2 cellular contexts compared by ENCODE assay signal in genomic region chrX:87526281-87526680, GRCh38.
TF ChIP-seq lines count a peak whose summit lies in the region.

No MANE protein-coding gene starts in this region.

TF ChIP-seq in SK-N-SH, 30 proteins besides CTCF, POLR2A, EP300 and RAD21 (continued from another document):
- no peak for TF ChIP-seq RXRA (IDR thresholded peaks at IDR 0.05; ENCODE audit: borderline replicate concordance, low read depth)
- no peak for TF ChIP-seq MEF2A (IDR thresholded peaks at IDR 0.05; ENCODE audit: borderline replicate concordance, low read depth)
- no peak for TF ChIP-seq FOXJ3 (CRISPR knock-in tag; IDR thresholded peaks at IDR 0.05)
- no peak for TF ChIP-seq RCOR1 (IDR thresholded peaks at IDR 0.05; ENCODE audit: low read length)
- TF ChIP-seq ZBTB33 (IDR thresholded peaks at IDR 0.05; ENCODE audit: borderline replicate concordance, low read depth), result no peak
- no peak for TF ChIP-seq NFIC (IDR thresholded peaks at IDR 0.05; ENCODE audit: borderline replicate concordance)
- TF ChIP-seq, protein P1, sequence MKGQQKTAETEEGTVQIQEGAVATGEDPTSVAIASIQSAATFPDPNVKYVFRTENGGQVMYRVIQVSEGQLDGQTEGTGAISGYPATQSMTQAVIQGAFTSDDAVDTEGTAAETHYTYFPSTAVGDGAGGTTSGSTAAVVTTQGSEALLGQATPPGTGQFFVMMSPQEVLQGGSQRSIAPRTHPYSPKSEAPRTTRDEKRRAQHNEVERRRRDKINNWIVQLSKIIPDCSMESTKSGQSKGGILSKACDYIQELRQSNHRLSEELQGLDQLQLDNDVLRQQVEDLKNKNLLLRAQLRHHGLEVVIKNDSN (IDR thresholded peaks at IDR 0.05; ENCODE audit: borderline replicate concordance, low read depth), result no peak
- TF ChIP-seq, protein P2, sequence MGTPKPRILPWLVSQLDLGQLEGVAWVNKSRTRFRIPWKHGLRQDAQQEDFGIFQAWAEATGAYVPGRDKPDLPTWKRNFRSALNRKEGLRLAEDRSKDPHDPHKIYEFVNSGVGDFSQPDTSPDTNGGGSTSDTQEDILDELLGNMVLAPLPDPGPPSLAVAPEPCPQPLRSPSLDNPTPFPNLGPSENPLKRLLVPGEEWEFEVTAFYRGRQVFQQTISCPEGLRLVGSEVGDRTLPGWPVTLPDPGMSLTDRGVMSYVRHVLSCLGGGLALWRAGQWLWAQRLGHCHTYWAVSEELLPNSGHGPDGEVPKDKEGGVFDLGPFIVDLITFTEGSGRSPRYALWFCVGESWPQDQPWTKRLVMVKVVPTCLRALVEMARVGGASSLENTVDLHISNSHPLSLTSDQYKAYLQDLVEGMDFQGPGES (IDR thresholded peaks at IDR 0.05; ENCODE audit: low read depth, low read length), result no peak
- no peak for TF ChIP-seq MXI1 (IDR thresholded peaks at IDR 0.05; ENCODE audit: low read depth, low read length)
- TF ChIP-seq YY1 (IDR thresholded peaks at IDR 0.05; ENCODE audit: low read depth), result no peak
- TF ChIP-seq EZH2phosphoT487 (IDR thresholded peaks at IDR 0.05; ENCODE audit: borderline replicate concordance, low read depth), result no peak
- TF ChIP-seq SIN3A (IDR thresholded peaks at IDR 0.05; ENCODE audit: borderline replicate concordance, low read depth, low read length), result no peak
- TF ChIP-seq NRF1 (IDR thresholded peaks at IDR 0.05; ENCODE audit: low read depth, low read length), result no peak

TF ChIP-seq in SK-N-SH treated with all-trans-retinoic acid at 6 μM for 48 hours, 23 proteins besides CTCF, POLR2A, EP300 and RAD21 (continued from another document):
- TF ChIP-seq, protein P3, sequence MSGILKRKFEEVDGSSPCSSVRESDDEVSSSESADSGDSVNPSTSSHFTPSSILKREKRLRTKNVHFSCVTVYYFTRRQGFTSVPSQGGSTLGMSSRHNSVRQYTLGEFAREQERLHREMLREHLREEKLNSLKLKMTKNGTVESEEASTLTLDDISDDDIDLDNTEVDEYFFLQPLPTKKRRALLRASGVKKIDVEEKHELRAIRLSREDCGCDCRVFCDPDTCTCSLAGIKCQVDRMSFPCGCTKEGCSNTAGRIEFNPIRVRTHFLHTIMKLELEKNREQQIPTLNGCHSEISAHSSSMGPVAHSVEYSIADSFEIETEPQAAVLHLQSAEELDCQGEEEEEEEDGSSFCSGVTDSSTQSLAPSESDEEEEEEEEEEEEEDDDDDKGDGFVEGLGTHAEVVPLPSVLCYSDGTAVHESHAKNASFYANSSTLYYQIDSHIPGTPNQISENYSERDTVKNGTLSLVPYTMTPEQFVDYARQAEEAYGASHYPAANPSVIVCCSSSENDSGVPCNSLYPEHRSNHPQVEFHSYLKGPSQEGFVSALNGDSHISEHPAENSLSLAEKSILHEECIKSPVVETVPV (CRISPR knock-in tag; IDR thresholded peaks at IDR 0.05), result no peak
- TF ChIP-seq ZNF70 (CRISPR knock-in tag; IDR thresholded peaks at IDR 0.05), result no peak
- TF ChIP-seq SNAI2 (CRISPR knock-in tag; IDR thresholded peaks at IDR 0.05), result no peak
- no peak for TF ChIP-seq TSHZ2 (CRISPR knock-in tag; IDR thresholded peaks at IDR 0.05)
- TF ChIP-seq ZC3H10 (CRISPR knock-in tag; IDR thresholded peaks at IDR 0.05), result no peak
- TF ChIP-seq TOX (CRISPR knock-in tag; IDR thresholded peaks at IDR 0.05; ENCODE audit: borderline replicate concordance), result no peak
- no peak for TF ChIP-seq RARB (CRISPR knock-in tag; IDR thresholded peaks at IDR 0.05)
- TF ChIP-seq ARNTL (CRISPR knock-in tag; IDR thresholded peaks at IDR 0.05; ENCODE audit: borderline replicate concordance, low read depth), result no peak
- TF ChIP-seq CSDC2 (CRISPR knock-in tag; IDR thresholded peaks at IDR 0.05), result no peak
- no peak for TF ChIP-seq BACH2 (CRISPR knock-in tag; IDR thresholded peaks at IDR 0.05; ENCODE audit: borderline replicate concordance)
- no peak for TF ChIP-seq ESRRG (CRISPR knock-in tag; IDR thresholded peaks at IDR 0.05)
- no peak for TF ChIP-seq POU6F1 (CRISPR knock-in tag; IDR thresholded peaks at IDR 0.05; ENCODE audit: borderline replicate concordance, low read depth)
- TF ChIP-seq ZNF565 (CRISPR knock-in tag; conservative IDR thresholded peaks at IDR 0.05; ENCODE audit: low read depth), result no peak
- no peak for TF ChIP-seq ZFP30 (CRISPR knock-in tag; IDR thresholded peaks at IDR 0.05)
TF ChIP-seq in SK-N-SH treated with all-trans-retinoic acid at 6 μM for 48 hours: peak in this region for 0.
